Comparison of ENCODE assay signal across 32 cellular contexts in the genomic region with DNA sequence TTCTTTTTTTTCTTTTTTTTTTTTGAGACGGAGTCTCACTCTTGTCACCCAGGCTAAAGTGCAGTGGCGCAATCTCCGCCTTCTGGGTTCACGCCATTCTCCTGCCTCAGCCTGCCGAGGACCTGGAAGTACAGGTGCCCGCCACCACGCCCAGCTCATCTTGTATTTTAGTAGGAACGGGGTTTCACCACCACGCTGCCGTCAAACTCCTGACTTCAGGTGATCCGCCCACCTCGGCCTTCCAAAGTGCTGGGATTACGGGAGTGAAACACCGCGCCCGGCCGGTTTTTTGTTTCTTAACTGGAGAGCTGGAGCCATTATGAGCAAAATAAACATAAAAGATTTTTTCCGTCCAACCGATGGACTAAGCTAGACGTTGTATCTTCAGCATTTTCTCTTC.
"Had no signal": no experiment of that assay in that cellular context is flagged by ENCODE, and none has a peak within 500 bp of the region (broad histone marks: within the 10 kb centered on the region; RNA-seq: fewer than 3 reads in every experiment).

No MANE protein-coding gene starts in this region.

- H3K27ac Mint-ChIP-seq: activated CD4-positive, alpha-beta memory T cell treated with anti-CD3 and anti-CD28 coated beads for 36 hours; activated CD4-positive, alpha-beta T cell treated with anti-CD3 and anti-CD28 coated beads for 36 hours; activated CD4-positive, alpha-beta T cell treated with anti-CD3 and anti-CD28 coated beads, Interleukin-2, amount 10 ng/mL, durations not matched to agents 24 days and 14 days; activated CD8-positive, alpha-beta memory T cell treated with anti-CD3 and anti-CD28 coated beads, Interleukin-2, amount 10 ng/mL, durations not matched to agents 7 days and 5 days; activated CD8-positive, alpha-beta T cell treated with anti-CD3 and anti-CD28 coated beads, Interleukin-2, amount 10 ng/mL, durations not matched to agents 7 days and 5 days; activated naive CD4-positive, alpha-beta T cell treated with anti-CD3 and anti-CD28 coated beads for 36 hours; activated naive CD4-positive, alpha-beta T cell treated with anti-CD3 and anti-CD28 coated beads, Interleukin-2, amount 50 U/mL, for 24 hours; activated naive CD8-positive, alpha-beta T cell treated with anti-CD3 and anti-CD28 coated beads for 36 hours; activated naive CD8-positive, alpha-beta T cell treated with anti-CD3 and anti-CD28 coated beads, Interleukin-2, amount 50 U/mL, for 24 hours; activated T-helper 1 cell treated with anti-CD3 and anti-CD28 coated beads, Interleukin-12 subunit alpha, Interleukin-12 subunit beta, Interleukin-2, Interleukin-4 antibody, amounts not matched to agents 30 ng/mL and 10 ng/mL and 1 ng/mL, durations not matched to agents 14 hours and 24 hours and 36 hours; activated T-helper 2 cell treated with anti-CD3 and anti-CD28 coated beads, Interferon-gamma antibody, Interleukin-2, Interleukin-4, amounts not matched to agents 10 μg/mL and 5 μg/mL and 100 μg/mL, durations not matched to agents 14 hours and 24 hours and 36 hours; dendritic cell treated with granulocyte-macrophage colony-stimulating factor and Interleukin-4, amounts not matched to agents 40 ng/mL and 50 ng/mL, for 4 days; endodermal cell had no signal

- ATAC-seq: activated CD4-positive, alpha-beta T cell treated with anti-CD3 and anti-CD28 coated beads for 36 hours; activated CD8-positive, alpha-beta memory T cell treated with anti-CD3 and anti-CD28 coated beads, Interleukin-2, amount 10 ng/mL, durations not matched to agents 7 days and 5 days; activated CD8-positive, alpha-beta T cell treated with anti-CD3 and anti-CD28 coated beads, Interleukin-2, amount 10 ng/mL, durations not matched to agents 7 days and 5 days; activated naive CD8-positive, alpha-beta T cell treated with anti-CD3 and anti-CD28 coated beads, Interleukin-2, amount 50 U/mL, for 24 hours; body of pancreas; esophagus mucosa; heart left ventricle had no signal

- DNase-seq: activated CD4-positive, alpha-beta memory T cell treated with anti-CD3 and anti-CD28 coated beads for 36 hours; activated CD4-positive, alpha-beta T cell treated with anti-CD3 and anti-CD28 coated beads for 36 hours; activated CD4-positive, alpha-beta T cell treated with anti-CD3 and anti-CD28 coated beads, Interleukin-2, amount 10 ng/mL, durations not matched to agents 24 days and 14 days; activated CD4-positive, CD25-positive, alpha-beta regulatory T cell; activated CD4-positive, CD25-positive, alpha-beta regulatory T cell treated with anti-CD3 and anti-CD28 coated beads, Interleukin-2, amount 50 U/mL, for 72 hours; activated CD8-positive, alpha-beta memory T cell treated with anti-CD3 and anti-CD28 coated beads, Interleukin-2, amount 10 ng/mL, durations not matched to agents 7 days and 5 days; activated CD8-positive, alpha-beta memory T cell treated with anti-CD3 and anti-CD28 coated beads, Interleukin-2, amount 50 U/mL, for 4 hours; activated CD8-positive, alpha-beta T cell treated with anti-CD3 and anti-CD28 coated beads, Interleukin-2, amount 10 ng/mL, durations not matched to agents 7 days and 5 days; activated effector memory CD4-positive, alpha-beta T cell treated with anti-CD3 and anti-CD28 coated beads, Interleukin-2, amount 50 U/mL, for 16 hours; activated naive CD4-positive, alpha-beta T cell treated with anti-CD3 and anti-CD28 coated beads for 36 hours; activated naive CD8-positive, alpha-beta T cell treated with anti-CD3 and anti-CD28 coated beads for 36 hours; activated naive CD8-positive, alpha-beta T cell treated with anti-CD3 and anti-CD28 coated beads, Interleukin-2, amount 50 U/mL, for 24 hours; activated T-cell treated with anti-CD3 and anti-CD28 coated beads, Interleukin-2, amount 50 U/mL, for 1 hour; activated T-cell treated with anti-CD3 and anti-CD28 coated beads, Interleukin-2, amount 50 U/mL, for 48 hours; adrenal gland; amygdala; aorta; body of pancreas; central memory CD4-positive, alpha-beta T cell; cerebellar nuclear complex; effector memory CD4-positive, alpha-beta T cell; endodermal cell; foreskin fibroblast; T-helper 2 cell had no signal

- H3K4me1 ChIP-seq: adrenal gland had no signal

- H3K4me3 Mint-ChIP-seq: activated CD4-positive, alpha-beta memory T cell treated with anti-CD3 and anti-CD28 coated beads for 36 hours; activated CD4-positive, alpha-beta T cell treated with anti-CD3 and anti-CD28 coated beads for 36 hours; activated CD4-positive, alpha-beta T cell treated with anti-CD3 and anti-CD28 coated beads, Interleukin-2, amount 10 ng/mL, durations not matched to agents 24 days and 14 days; activated CD8-positive, alpha-beta memory T cell treated with anti-CD3 and anti-CD28 coated beads, Interleukin-2, amount 10 ng/mL, durations not matched to agents 7 days and 5 days; activated CD8-positive, alpha-beta T cell treated with anti-CD3 and anti-CD28 coated beads, Interleukin-2, amount 10 ng/mL, durations not matched to agents 7 days and 5 days; activated naive CD4-positive, alpha-beta T cell treated with anti-CD3 and anti-CD28 coated beads for 36 hours; activated naive CD4-positive, alpha-beta T cell treated with anti-CD3 and anti-CD28 coated beads, Interleukin-2, amount 50 U/mL, for 24 hours; activated naive CD8-positive, alpha-beta T cell treated with anti-CD3 and anti-CD28 coated beads for 36 hours; activated naive CD8-positive, alpha-beta T cell treated with anti-CD3 and anti-CD28 coated beads, Interleukin-2, amount 50 U/mL, for 24 hours; activated T-helper 1 cell treated with anti-CD3 and anti-CD28 coated beads, Interleukin-12 subunit alpha, Interleukin-12 subunit beta, Interleukin-2, Interleukin-4 antibody, amounts not matched to agents 30 ng/mL and 10 ng/mL and 1 ng/mL, durations not matched to agents 14 hours and 24 hours and 36 hours; dendritic cell treated with granulocyte-macrophage colony-stimulating factor and Interleukin-4, amounts not matched to agents 40 ng/mL and 50 ng/mL, for 4 days; endodermal cell had no signal

- H3K4me3 ChIP-seq: adrenal gland, body of pancreas, coronary artery, heart left ventricle had no signal

- H3K9me3 ChIP-seq: adrenal gland, body of pancreas, heart left ventricle had no signal

- H3K9me3 Mint-ChIP-seq: activated CD4-positive, alpha-beta memory T cell treated with anti-CD3 and anti-CD28 coated beads for 36 hours; activated CD4-positive, alpha-beta T cell treated with anti-CD3 and anti-CD28 coated beads, Interleukin-2, amount 10 ng/mL, durations not matched to agents 24 days and 14 days; activated naive CD4-positive, alpha-beta T cell treated with anti-CD3 and anti-CD28 coated beads for 36 hours; activated naive CD4-positive, alpha-beta T cell treated with anti-CD3 and anti-CD28 coated beads, Interleukin-2, amount 50 U/mL, for 24 hours; activated naive CD8-positive, alpha-beta T cell treated with anti-CD3 and anti-CD28 coated beads for 36 hours; activated naive CD8-positive, alpha-beta T cell treated with anti-CD3 and anti-CD28 coated beads, Interleukin-2, amount 50 U/mL, for 24 hours; activated T-helper 1 cell treated with anti-CD3 and anti-CD28 coated beads, Interleukin-12 subunit alpha, Interleukin-12 subunit beta, Interleukin-2, Interleukin-4 antibody, amounts not matched to agents 30 ng/mL and 10 ng/mL and 1 ng/mL, durations not matched to agents 14 hours and 24 hours and 36 hours; activated T-helper 2 cell treated with anti-CD3 and anti-CD28 coated beads, Interferon-gamma antibody, Interleukin-2, Interleukin-4, amounts not matched to agents 10 μg/mL and 5 μg/mL and 100 μg/mL, durations not matched to agents 14 hours and 24 hours and 36 hours; dendritic cell treated with granulocyte-macrophage colony-stimulating factor and Interleukin-4, amounts not matched to agents 40 ng/mL and 50 ng/mL, for 4 days had no signal

- H3K27ac ChIP-seq: adrenal gland, body of pancreas, coronary artery, heart left ventricle had no signal

- H3K27me3 ChIP-seq: adrenal gland, body of pancreas, dorsolateral prefrontal cortex had no signal

- H3K36me3 ChIP-seq: adrenal gland, heart left ventricle had no signal
